In the genomic region with DNA sequence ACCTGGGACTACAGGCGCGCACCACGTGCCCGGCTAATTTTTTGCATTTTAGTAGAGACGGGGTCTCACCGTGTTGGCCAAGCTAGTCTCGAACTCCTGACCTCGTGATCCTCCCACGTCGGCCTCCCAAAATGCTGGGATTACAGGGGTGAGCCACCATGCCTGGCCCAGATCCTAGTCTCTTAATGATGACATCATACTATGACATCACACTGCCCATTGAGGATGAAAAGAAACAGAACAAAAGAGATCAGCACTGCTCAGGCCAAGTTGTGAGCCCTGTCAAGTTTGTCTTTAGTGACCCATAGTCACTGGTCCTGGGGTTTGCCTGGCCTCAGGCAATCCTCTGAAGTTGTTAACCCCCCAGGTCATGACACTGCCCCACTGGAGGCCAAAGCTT, we compare ENCODE assay signal across 1 cellular context.
TF ChIP-seq lines count a peak whose summit lies in the region.

No MANE protein-coding gene starts in this region.

TF ChIP-seq in K562, 482 proteins besides CTCF, POLR2A, EP300 and RAD21 (continued from another document):
- TF ChIP-seq, protein P1, sequence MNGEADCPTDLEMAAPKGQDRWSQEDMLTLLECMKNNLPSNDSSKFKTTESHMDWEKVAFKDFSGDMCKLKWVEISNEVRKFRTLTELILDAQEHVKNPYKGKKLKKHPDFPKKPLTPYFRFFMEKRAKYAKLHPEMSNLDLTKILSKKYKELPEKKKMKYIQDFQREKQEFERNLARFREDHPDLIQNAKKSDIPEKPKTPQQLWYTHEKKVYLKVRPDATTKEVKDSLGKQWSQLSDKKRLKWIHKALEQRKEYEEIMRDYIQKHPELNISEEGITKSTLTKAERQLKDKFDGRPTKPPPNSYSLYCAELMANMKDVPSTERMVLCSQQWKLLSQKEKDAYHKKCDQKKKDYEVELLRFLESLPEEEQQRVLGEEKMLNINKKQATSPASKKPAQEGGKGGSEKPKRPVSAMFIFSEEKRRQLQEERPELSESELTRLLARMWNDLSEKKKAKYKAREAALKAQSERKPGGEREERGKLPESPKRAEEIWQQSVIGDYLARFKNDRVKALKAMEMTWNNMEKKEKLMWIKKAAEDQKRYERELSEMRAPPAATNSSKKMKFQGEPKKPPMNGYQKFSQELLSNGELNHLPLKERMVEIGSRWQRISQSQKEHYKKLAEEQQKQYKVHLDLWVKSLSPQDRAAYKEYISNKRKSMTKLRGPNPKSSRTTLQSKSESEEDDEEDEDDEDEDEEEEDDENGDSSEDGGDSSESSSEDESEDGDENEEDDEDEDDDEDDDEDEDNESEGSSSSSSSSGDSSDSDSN (IDR thresholded peaks at IDR 0.05; ENCODE audit: borderline replicate concordance in 1 of 2, low read depth in 2 of 2, low read length in 2 of 2), result no peak
- TF ChIP-seq, protein P2, sequence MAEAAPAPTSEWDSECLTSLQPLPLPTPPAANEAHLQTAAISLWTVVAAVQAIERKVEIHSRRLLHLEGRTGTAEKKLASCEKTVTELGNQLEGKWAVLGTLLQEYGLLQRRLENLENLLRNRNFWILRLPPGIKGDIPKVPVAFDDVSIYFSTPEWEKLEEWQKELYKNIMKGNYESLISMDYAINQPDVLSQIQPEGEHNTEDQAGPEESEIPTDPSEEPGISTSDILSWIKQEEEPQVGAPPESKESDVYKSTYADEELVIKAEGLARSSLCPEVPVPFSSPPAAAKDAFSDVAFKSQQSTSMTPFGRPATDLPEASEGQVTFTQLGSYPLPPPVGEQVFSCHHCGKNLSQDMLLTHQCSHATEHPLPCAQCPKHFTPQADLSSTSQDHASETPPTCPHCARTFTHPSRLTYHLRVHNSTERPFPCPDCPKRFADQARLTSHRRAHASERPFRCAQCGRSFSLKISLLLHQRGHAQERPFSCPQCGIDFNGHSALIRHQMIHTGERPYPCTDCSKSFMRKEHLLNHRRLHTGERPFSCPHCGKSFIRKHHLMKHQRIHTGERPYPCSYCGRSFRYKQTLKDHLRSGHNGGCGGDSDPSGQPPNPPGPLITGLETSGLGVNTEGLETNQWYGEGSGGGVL (CRISPR knock-in tag; IDR thresholded peaks at IDR 0.05), result no peak
- no peak for TF ChIP-seq NFRKB (IDR thresholded peaks at IDR 0.05; ENCODE audit: low read depth)
- 0 out of 2 replicates have a peak, but pooled peaks have one; percentile 14 for TF ChIP-seq EGR1 (conservative IDR thresholded peaks at IDR 0.05)
- TF ChIP-seq, protein P3, sequence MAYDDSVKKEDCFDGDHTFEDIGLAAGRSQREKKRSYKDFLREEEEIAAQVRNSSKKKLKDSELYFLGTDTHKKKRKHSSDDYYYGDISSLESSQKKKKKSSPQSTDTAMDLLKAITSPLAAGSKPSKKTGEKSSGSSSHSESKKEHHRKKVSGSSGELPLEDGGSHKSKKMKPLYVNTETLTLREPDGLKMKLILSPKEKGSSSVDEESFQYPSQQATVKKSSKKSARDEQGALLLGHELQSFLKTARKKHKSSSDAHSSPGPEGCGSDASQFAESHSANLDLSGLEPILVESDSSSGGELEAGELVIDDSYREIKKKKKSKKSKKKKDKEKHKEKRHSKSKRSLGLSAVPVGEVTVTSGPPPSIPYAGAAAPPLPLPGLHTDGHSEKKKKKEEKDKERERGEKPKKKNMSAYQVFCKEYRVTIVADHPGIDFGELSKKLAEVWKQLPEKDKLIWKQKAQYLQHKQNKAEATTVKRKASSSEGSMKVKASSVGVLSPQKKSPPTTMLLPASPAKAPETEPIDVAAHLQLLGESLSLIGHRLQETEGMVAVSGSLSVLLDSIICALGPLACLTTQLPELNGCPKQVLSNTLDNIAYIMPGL (CRISPR knock-in tag; IDR thresholded peaks at IDR 0.05), result no peak
- TF ChIP-seq CBX3 (IDR thresholded peaks at IDR 0.05; ENCODE audit: borderline replicate concordance in 1 of 2, low read length in 2 of 2), result no peak
- TF ChIP-seq EWSR1 (IDR thresholded peaks at IDR 0.05; ENCODE audit: borderline replicate concordance, low read depth, partially characterized antibody), result no peak
- TF ChIP-seq TARDBP (IDR thresholded peaks at IDR 0.05), result no peak
- peak; percentile 84 for TF ChIP-seq ATF7 (IDR thresholded peaks at IDR 0.05)
- TF ChIP-seq SAP30 (IDR thresholded peaks at IDR 0.05; ENCODE audit: borderline replicate concordance, insufficient read depth, low read depth, low read length, poor library complexity, severe bottlenecking), result no peak
- TF ChIP-seq, protein P4, sequence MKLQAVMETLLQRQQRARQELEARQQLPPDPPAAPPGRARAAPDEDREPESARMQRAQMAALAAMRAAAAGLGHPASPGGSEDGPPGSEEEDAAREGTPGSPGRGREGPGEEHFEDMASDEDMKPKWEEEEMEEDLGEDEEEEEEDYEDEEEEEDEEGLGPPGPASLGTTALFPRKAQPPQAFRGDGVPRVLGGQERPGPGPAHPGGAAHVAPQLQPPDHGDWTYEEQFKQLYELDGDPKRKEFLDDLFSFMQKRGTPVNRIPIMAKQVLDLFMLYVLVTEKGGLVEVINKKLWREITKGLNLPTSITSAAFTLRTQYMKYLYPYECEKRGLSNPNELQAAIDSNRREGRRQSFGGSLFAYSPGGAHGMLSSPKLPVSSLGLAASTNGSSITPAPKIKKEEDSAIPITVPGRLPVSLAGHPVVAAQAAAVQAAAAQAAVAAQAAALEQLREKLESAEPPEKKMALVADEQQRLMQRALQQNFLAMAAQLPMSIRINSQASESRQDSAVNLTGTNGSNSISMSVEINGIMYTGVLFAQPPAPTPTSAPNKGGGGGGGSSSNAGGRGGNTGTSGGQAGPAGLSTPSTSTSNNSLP (IDR thresholded peaks at IDR 0.05; ENCODE audit: borderline replicate concordance, low read depth, low read length), result no peak
- TF ChIP-seq POLR3G (IDR thresholded peaks at IDR 0.05; ENCODE audit: extremely low read depth, insufficient read length, insufficient replicate concordance), result no peak
- TF ChIP-seq ZNF24 (IDR thresholded peaks at IDR 0.05), result no peak
- no peak for TF ChIP-seq CBFA2T3 (IDR thresholded peaks at IDR 0.05)
- TF ChIP-seq CREM (IDR thresholded peaks at IDR 0.05; ENCODE audit: low read depth), result peak; percentile 80
- TF ChIP-seq ZNF586 (CRISPR knock-in tag; conservative IDR thresholded peaks at IDR 0.05), result no peak
- TF ChIP-seq, protein P5, sequence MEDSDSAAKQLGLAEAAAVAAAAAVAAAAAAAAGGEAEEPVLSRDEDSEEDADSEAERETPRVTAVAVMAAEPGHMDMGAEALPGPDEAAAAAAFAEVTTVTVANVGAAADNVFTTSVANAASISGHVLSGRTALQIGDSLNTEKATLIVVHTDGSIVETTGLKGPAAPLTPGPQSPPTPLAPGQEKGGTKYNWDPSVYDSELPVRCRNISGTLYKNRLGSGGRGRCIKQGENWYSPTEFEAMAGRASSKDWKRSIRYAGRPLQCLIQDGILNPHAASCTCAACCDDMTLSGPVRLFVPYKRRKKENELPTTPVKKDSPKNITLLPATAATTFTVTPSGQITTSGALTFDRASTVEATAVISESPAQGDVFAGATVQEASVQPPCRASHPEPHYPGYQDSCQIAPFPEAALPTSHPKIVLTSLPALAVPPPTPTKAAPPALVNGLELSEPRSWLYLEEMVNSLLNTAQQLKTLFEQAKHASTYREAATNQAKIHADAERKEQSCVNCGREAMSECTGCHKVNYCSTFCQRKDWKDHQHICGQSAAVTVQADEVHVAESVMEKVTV (CRISPR knock-in tag; IDR thresholded peaks at IDR 0.05), result no peak
- no peak for TF ChIP-seq MBD2 (IDR thresholded peaks at IDR 0.05; ENCODE audit: borderline replicate concordance, low read depth)
- TF ChIP-seq CEBPG (CRISPR knock-in tag; IDR thresholded peaks at IDR 0.05), result no peak
- TF ChIP-seq CEBPG (tag; conservative IDR thresholded peaks at IDR 0.05 in 1 of 2, IDR thresholded peaks at IDR 0.05 in 1 of 2), result 0 out of 4 replicates have a peak, but pooled peaks of 1 of the 2 experiments have one; percentile 18
- TF ChIP-seq JUNB (CRISPR knock-in tag; conservative IDR thresholded peaks at IDR 0.05), result peak; percentile 29; the same call in 1 of the 2 replicates
- TF ChIP-seq, protein P6, sequence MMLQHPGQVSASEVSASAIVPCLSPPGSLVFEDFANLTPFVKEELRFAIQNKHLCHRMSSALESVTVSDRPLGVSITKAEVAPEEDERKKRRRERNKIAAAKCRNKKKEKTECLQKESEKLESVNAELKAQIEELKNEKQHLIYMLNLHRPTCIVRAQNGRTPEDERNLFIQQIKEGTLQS (IDR thresholded peaks at IDR 0.05), result peak; percentile 83
- TF ChIP-seq, protein P6 (CRISPR knock-in tag; conservative IDR thresholded peaks at IDR 0.05), result no peak
- TF ChIP-seq CREB1 (IDR thresholded peaks at IDR 0.05), result peak; percentile 48; the same call in 1 of the 2 replicates
- TF ChIP-seq CREB1 (CRISPR knock-in tag; IDR thresholded peaks at IDR 0.05), result peak; percentile 47; the same call in 1 of the 2 replicates
- TF ChIP-seq, protein P7, sequence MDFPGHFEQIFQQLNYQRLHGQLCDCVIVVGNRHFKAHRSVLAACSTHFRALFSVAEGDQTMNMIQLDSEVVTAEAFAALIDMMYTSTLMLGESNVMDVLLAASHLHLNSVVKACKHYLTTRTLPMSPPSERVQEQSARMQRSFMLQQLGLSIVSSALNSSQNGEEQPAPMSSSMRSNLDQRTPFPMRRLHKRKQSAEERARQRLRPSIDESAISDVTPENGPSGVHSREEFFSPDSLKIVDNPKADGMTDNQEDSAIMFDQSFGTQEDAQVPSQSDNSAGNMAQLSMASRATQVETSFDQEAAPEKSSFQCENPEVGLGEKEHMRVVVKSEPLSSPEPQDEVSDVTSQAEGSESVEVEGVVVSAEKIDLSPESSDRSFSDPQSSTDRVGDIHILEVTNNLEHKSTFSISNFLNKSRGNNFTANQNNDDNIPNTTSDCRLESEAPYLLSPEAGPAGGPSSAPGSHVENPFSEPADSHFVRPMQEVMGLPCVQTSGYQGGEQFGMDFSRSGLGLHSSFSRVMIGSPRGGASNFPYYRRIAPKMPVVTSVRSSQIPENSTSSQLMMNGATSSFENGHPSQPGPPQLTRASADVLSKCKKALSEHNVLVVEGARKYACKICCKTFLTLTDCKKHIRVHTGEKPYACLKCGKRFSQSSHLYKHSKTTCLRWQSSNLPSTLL (IDR thresholded peaks at IDR 0.05), result no peak
- TF ChIP-seq SLC30A9 (CRISPR knock-in tag; IDR thresholded peaks at IDR 0.05), result no peak
- TF ChIP-seq, protein P8, sequence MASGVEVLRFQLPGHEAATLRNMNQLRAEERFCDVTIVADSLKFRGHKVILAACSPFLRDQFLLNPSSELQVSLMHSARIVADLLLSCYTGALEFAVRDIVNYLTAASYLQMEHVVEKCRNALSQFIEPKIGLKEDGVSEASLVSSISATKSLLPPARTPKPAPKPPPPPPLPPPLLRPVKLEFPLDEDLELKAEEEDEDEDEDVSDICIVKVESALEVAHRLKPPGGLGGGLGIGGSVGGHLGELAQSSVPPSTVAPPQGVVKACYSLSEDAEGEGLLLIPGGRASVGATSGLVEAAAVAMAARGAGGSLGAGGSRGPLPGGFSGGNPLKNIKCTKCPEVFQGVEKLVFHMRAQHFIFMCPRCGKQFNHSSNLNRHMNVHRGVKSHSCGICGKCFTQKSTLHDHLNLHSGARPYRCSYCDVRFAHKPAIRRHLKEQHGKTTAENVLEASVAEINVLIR (CRISPR knock-in tag; IDR thresholded peaks at IDR 0.05), result 0 out of 2 replicates have a peak, but pooled peaks have one; percentile 22
- no peak for TF ChIP-seq SIN3B (IDR thresholded peaks at IDR 0.05; ENCODE audit: low read depth)
- TF ChIP-seq ATF1 (CRISPR knock-in tag; IDR thresholded peaks at IDR 0.05), result no peak
- TF ChIP-seq ATF1 (tag; IDR thresholded peaks at IDR 0.05), result peak; percentile 79
- TF ChIP-seq, protein P9, sequence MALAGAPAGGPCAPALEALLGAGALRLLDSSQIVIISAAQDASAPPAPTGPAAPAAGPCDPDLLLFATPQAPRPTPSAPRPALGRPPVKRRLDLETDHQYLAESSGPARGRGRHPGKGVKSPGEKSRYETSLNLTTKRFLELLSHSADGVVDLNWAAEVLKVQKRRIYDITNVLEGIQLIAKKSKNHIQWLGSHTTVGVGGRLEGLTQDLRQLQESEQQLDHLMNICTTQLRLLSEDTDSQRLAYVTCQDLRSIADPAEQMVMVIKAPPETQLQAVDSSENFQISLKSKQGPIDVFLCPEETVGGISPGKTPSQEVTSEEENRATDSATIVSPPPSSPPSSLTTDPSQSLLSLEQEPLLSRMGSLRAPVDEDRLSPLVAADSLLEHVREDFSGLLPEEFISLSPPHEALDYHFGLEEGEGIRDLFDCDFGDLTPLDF (CRISPR knock-in tag; IDR thresholded peaks at IDR 0.05), result no peak
- no peak for TF ChIP-seq RBM14 (IDR thresholded peaks at IDR 0.05; ENCODE audit: borderline replicate concordance, insufficient read depth, low read depth, low read length)
